In the genomic region with DNA sequence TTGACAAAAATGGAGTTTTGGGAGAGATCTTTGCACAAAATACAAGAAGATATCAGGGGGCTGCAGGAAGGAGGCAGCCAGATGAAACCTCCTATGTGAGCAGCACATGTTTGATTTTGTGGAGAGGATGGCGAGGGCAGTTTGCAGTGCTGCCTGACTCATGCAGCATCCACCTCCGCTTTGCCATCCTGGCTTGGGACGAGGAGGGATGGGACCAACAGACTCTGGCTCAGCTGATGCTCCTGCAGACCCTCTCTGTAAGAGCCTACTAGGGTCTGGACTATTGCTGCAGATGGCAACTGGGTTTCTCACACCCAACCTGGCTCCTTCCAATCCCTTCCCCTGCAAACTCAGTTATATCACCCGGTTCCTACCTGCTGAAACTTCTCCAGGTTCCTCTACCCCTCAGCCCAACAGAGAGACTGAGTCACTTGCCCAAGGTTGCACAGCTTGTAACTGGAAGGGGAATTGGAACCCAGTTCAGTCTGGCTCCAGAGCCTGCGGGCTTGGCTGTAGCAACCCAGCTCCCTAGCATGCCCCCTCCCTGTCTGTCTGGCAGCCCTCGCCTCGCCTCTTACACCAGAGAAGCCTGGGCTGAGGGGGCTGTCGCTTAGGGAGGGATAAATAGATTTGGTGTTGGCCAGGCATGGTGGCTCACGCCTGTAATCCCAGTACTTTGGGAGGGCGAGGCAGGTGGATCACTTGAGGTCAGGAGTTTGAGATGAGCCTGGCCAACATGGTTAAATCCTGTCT, we compare ENCODE assay signal across 22 cellular contexts.
DNase-seq lines count a peak whose midpoint lies in the region; ATAC-seq and TF ChIP-seq lines count a peak whose summit lies in the region.
"Had no signal": no experiment of that assay in that cellular context is flagged by ENCODE, and none has a peak within 500 bp of the region (broad histone marks: within the 10 kb centered on the region; RNA-seq: fewer than 3 reads in every experiment).

No MANE protein-coding gene starts in this region.

- ATAC-seq in Right ventricle myocardium inferior (no peak), GM21717 (IDR thresholded peaks at IDR 0.05; ENCODE audit: unreplicated experiment) (no peak)
- ATAC-seq: Panc1 had no signal

- no peaks in the 10 kb centered on the region for H3K36me3 ChIP-seq in neuronal stem cell (replicated peaks in 1 of 2; ENCODE audit: control insufficient read depth in 2 of 2, insufficient read depth in 2 of 2, low read length in 2 of 2)
- H3K36me3 ChIP-seq in colonic mucosa = no peaks in the 10 kb centered on the region
- H3K36me3 ChIP-seq: BLaER1, MG63 had no signal

- no peak overlapping the region for H2AFZ ChIP-seq in neuronal stem cell (ENCODE audit: low read length)

- H4K91ac ChIP-seq in neuronal stem cell (ENCODE audit: low read depth, low read length, poor library complexity) = no peak overlapping the region

- no peak overlapping the region for H2BK15ac ChIP-seq in neuronal stem cell (ENCODE audit: low read length)

- H3K23ac ChIP-seq in neuronal stem cell (ENCODE audit: low read depth, low read length, poor library complexity) = no peak overlapping the region

- H2BK12ac ChIP-seq in neuronal stem cell (ENCODE audit: low read length) = no peak overlapping the region

- WGBS in neuronal stem cell (ENCODE audit: extremely low coverage in 2 of 2, insufficient read length in 2 of 2, insufficient replicate concordance in 1 of 2), 2 donors = no CpG with 5 or more reads among the region's 10 CpGs

- no peak overlapping the region for H2AK5ac ChIP-seq in neuronal stem cell (ENCODE audit: low read depth, low read length)

- H2BK120ac ChIP-seq in neuronal stem cell (ENCODE audit: low read depth, low read length) = no peak overlapping the region

- H3K4me1 ChIP-seq in neuronal stem cell (ENCODE audit: control insufficient read depth in 2 of 2, insufficient read depth in 1 of 2, low read depth in 1 of 2, low read length in 2 of 2) = peaks cover 0 to 5% of the 10 kb centered on the region in 2 donors
- no peaks in the 10 kb centered on the region for H3K4me1 ChIP-seq in colonic mucosa
- H3K4me1 ChIP-seq: BLaER1 had no signal

- no peak for TF ChIP-seq CTCF in colonic mucosa (IDR thresholded peaks at IDR 0.05)

- no peak overlapping the region for H4K8ac ChIP-seq in neuronal stem cell (ENCODE audit: low read depth, low read length)

- DNase-seq in cardiac septum (ENCODE audit: low spot score) = peak; percentile 31
- DNase-seq in Right ventricle myocardium inferior (ENCODE audit: missing footprints) = no peak
- peak; percentile 34 for DNase-seq in ecto neural progenitor cell (ENCODE audit: low spot score)
- no peak for DNase-seq in neuronal stem cell (ENCODE audit: low spot score)
- no peak for DNase-seq in HuH-7.5 (ENCODE audit: low spot score)
- DNase-seq in colonic mucosa = no peak
- DNase-seq: CD4-positive, CD25-positive, alpha-beta regulatory T cell; DMS153; DND-41; KG1; MG63; NCI-H1105 treated with DMSO at 0.1 percent for 48 hours; NCI-H146; NCI-H2029; NCI-H446; NCI-H524 treated with DMSO at 0.1 percent for 48 hours; NCI-H774; SHP77 treated with DMSO at 0.1 percent for 48 hours had no signal

- peak overlapping the region; percentile 38 for H3K18ac ChIP-seq in neuronal stem cell (ENCODE audit: low read length)

- H3K14ac ChIP-seq in neuronal stem cell (ENCODE audit: low read length) = no peak overlapping the region

- H3K27me3 ChIP-seq in neuronal stem cell (ENCODE audit: control insufficient read depth in 3 of 3, insufficient read depth in 3 of 3, low read depth in 1 of 3, low read length in 3 of 3) (peaks cover 0 to 2% (median 0%) of the 10 kb centered on the region in 3 experiments), colonic mucosa (no peaks in the 10 kb centered on the region)
- H3K27me3 ChIP-seq: BLaER1 had no signal

- no peak overlapping the region for H2BK5ac ChIP-seq in neuronal stem cell (ENCODE audit: low read length)

- H3K9me3 ChIP-seq in neuronal stem cell (replicated peaks in 1 of 2; ENCODE audit: control insufficient read depth in 2 of 2, insufficient read depth in 1 of 2, low read depth in 1 of 2, low read length in 2 of 2) = no peaks in the 10 kb centered on the region
- H3K9me3 ChIP-seq in colonic mucosa = no peaks in the 10 kb centered on the region
- H3K9me3 ChIP-seq: BLaER1, MG63 had no signal

- no peak overlapping the region for H3K27ac ChIP-seq in neuronal stem cell (replicated peaks; ENCODE audit: low read length)
- no peak overlapping the region for H3K27ac ChIP-seq in colonic mucosa
- H3K27ac ChIP-seq: BLaER1, RWPE1 had no signal

- intact Hi-C loops in cardiac septum (cut with DNase I) = no loop called here
- intact Hi-C loops in Right ventricle myocardium inferior (cut with DNase I) = no loop called here
- intact Hi-C loops in colonic mucosa (cut with DNase I) = no loop called here

- H3K79me1 ChIP-seq in neuronal stem cell (ENCODE audit: low read depth, low read length) = no peaks in the 10 kb centered on the region

- H3K4me3 ChIP-seq in neuronal stem cell (ENCODE audit: low read length in 2 of 2) (no peak overlapping the region), colonic mucosa (no peak overlapping the region)
- H3K4me3 ChIP-seq: BLaER1, MG63 had no signal

- no peak overlapping the region for H3K4ac ChIP-seq in neuronal stem cell (ENCODE audit: low read length)

- H3K9ac ChIP-seq in neuronal stem cell (ENCODE audit: low read depth, low read length, poor library complexity) = no peak overlapping the region
- H3K9ac ChIP-seq in colonic mucosa (ENCODE audit: low read depth in 2 of 2, low read length in 2 of 2) = no peak overlapping the region
- H3K9ac ChIP-seq: BLaER1 had no signal

- no peak overlapping the region for H3K4me2 ChIP-seq in neuronal stem cell (ENCODE audit: insufficient read depth, low read length, poor library complexity, severe bottlenecking)
- H3K4me2 ChIP-seq: BLaER1 had no signal

Comparison
In these comparisons a context has a peak if more than half of its experiments do, and no peak if none do; other contexts are left out.
1. DNase-seq: peak in cardiac septum (single experiment) and ecto neural progenitor cell (single experiment); none in Right ventricle myocardium inferior (single experiment), neuronal stem cell (single experiment), HuH-7.5 (single experiment) and colonic mucosa (single experiment).